9 cellular contexts compared by ENCODE assay signal in the genomic region with DNA sequence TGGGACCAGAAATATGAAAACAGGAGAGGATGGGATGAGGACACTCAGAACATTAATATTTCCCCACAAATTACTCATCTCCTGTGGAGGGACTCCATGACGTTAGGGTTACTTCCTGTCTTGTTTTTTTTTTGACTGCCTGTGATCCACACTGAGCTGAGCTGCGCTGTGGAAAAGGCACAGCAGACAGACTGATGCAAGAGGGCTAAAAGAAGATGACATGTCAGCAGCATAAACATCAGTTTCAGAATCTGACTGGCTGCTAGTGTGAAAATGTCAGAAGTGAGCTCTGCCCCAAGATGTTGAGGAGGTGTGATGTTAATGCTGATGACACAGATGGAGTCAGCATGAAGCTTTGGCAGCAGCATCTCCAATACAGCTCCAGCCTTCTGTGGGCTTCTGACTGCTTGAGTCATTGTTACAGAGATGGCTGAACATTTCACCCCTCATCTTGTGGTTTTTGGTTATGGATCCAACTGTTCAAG.
DNase-seq lines count a peak whose midpoint lies in the region; ATAC-seq and TF ChIP-seq lines count a peak whose summit lies in the region.
"Had no signal": no experiment of that assay in that cellular context is flagged by ENCODE, and none has a peak within 500 bp of the region (broad histone marks: within the 10 kb centered on the region; RNA-seq: fewer than 3 reads in every experiment).

No MANE protein-coding gene starts in this region.

- POLR2A ChIA-PET in naive thymus-derived CD4-positive, alpha-beta T cell (lab: Charles Lee), result no interaction called here

- no peaks in the 10 kb centered on the region for H3K4me1 Mint-ChIP-seq in naive thymus-derived CD4-positive, alpha-beta T cell

- peaks cover 0 to 15% (median 0%) of the 10 kb centered on the region in 3 experiments for H3K9me3 ChIP-seq in naive thymus-derived CD4-positive, alpha-beta T cell (ENCODE audit: control insufficient read depth in 2 of 3, low read length in 3 of 3)

- no peak overlapping the region for H3K27ac Mint-ChIP-seq in naive thymus-derived CD4-positive, alpha-beta T cell

- intact Hi-C loops in sciatic nerve (cut with DNase I), result no loop called here
- intact Hi-C loops in naive thymus-derived CD4-positive, alpha-beta T cell (cut with micrococcal nuclease), result no loop called here

- H3K36me3 Mint-ChIP-seq in naive thymus-derived CD4-positive, alpha-beta T cell, result peaks cover 0 to 17% (median 0%) of the 10 kb centered on the region in 5 donors

- H3K4me3 Mint-ChIP-seq in naive thymus-derived CD4-positive, alpha-beta T cell, result no peak overlapping the region

- no peak overlapping the region for H3K4me3 ChIP-seq in naive thymus-derived CD4-positive, alpha-beta T cell (ENCODE audit: low read length)
- H3K4me3 ChIP-seq: PC-9 had no signal

- H3K9me3 Mint-ChIP-seq in naive thymus-derived CD4-positive, alpha-beta T cell, result peaks cover 0 to 65% (median 26%) of the 10 kb centered on the region in 11 donors

- TF ChIP-seq CTCF in foreskin keratinocyte (conservative IDR thresholded peaks at IDR 0.05), result no peak
- no peak for TF ChIP-seq CTCF in GM10266 (IDR thresholded peaks at IDR 0.05; ENCODE audit: control insufficient read depth, insufficient read depth, low read depth, missing control alignments)

- peak; percentile 22 for DNase-seq in H4 (ENCODE audit: low spot score)
- peak; percentile 86 to 93 for DNase-seq in foreskin keratinocyte
- no peak for DNase-seq in sciatic nerve (ENCODE audit: low spot score)
- no peak for DNase-seq in GM10266 (ENCODE audit: extremely low spot score)
- no peak for DNase-seq in nucleus accumbens (lab: John Stamatoyannopoulos, UW)
- no peak for DNase-seq in naive thymus-derived CD4-positive, alpha-beta T cell

- H3K27me3 ChIP-seq in foreskin keratinocyte, result no peaks in the 10 kb centered on the region
- no peaks in the 10 kb centered on the region for H3K27me3 ChIP-seq in naive thymus-derived CD4-positive, alpha-beta T cell (ENCODE audit: control insufficient read depth in 2 of 2, insufficient read depth in 2 of 2, low read length in 2 of 2)

- CTCF ChIA-PET in naive thymus-derived CD4-positive, alpha-beta T cell (lab: Charles Lee), result no interaction called here

- no peaks in the 10 kb centered on the region for H3K36me3 ChIP-seq in naive thymus-derived CD4-positive, alpha-beta T cell (ENCODE audit: control insufficient read depth in 2 of 3, insufficient read depth in 3 of 3, low read length in 3 of 3)

- no peaks in the 10 kb centered on the region for H3K4me1 ChIP-seq in foreskin keratinocyte
- H3K4me1 ChIP-seq in naive thymus-derived CD4-positive, alpha-beta T cell (ENCODE audit: control insufficient read depth in 2 of 2, insufficient read depth in 2 of 2, low read length in 2 of 2), result no peaks in the 10 kb centered on the region

- H3K27me3 Mint-ChIP-seq in naive thymus-derived CD4-positive, alpha-beta T cell, result no peaks in the 10 kb centered on the region

- H3K27ac ChIP-seq in foreskin keratinocyte, result peak overlapping the region; percentile 53
- H3K27ac ChIP-seq in naive thymus-derived CD4-positive, alpha-beta T cell (ENCODE audit: low read depth, low read length), result no peak overlapping the region
- H3K27ac ChIP-seq: PC-9 had no signal

- peak; percentile 96 for ATAC-seq in SK-N-SH treated with all-trans-retinoic acid at 6 μM for 48 hours
- peak; percentile 98 for ATAC-seq in foreskin keratinocyte
- peak; percentile 97 for ATAC-seq in sciatic nerve
- ATAC-seq in naive thymus-derived CD4-positive, alpha-beta T cell, result no peak
- ATAC-seq in HG03571 (IDR thresholded peaks at IDR 0.05; ENCODE audit: unreplicated experiment), result no peak

TF ChIP-seq in SK-N-SH treated with all-trans-retinoic acid at 6 μM for 48 hours, 23 proteins besides CTCF, POLR2A, EP300 and RAD21:
- TF ChIP-seq RARB (CRISPR knock-in tag; IDR thresholded peaks at IDR 0.05), result no peak
- no peak for TF ChIP-seq TCF4 (CRISPR knock-in tag; IDR thresholded peaks at IDR 0.05; ENCODE audit: borderline replicate concordance)
- TF ChIP-seq ISL1 (CRISPR knock-in tag; IDR thresholded peaks at IDR 0.05), result no peak
- no peak for TF ChIP-seq ZNF565 (CRISPR knock-in tag; conservative IDR thresholded peaks at IDR 0.05; ENCODE audit: low read depth)
- no peak for TF ChIP-seq ESRRG (CRISPR knock-in tag; IDR thresholded peaks at IDR 0.05)

Comparison
In these comparisons a context has a peak if more than half of its experiments do, and no peak if none do; other contexts are left out.
1. DNase-seq: peak in H4 (single experiment) and foreskin keratinocyte (2 of 2); none in sciatic nerve (single experiment), GM10266 (single experiment), nucleus accumbens (0 of 56) and naive thymus-derived CD4-positive, alpha-beta T cell (0 of 9).
2. ATAC-seq: peak in SK-N-SH treated with all-trans-retinoic acid at 6 μM for 48 hours (single experiment), foreskin keratinocyte (single experiment) and sciatic nerve (single experiment); none in naive thymus-derived CD4-positive, alpha-beta T cell (single experiment) and HG03571 (single experiment).